15 cellular contexts compared by ENCODE assay signal in the genomic region with DNA sequence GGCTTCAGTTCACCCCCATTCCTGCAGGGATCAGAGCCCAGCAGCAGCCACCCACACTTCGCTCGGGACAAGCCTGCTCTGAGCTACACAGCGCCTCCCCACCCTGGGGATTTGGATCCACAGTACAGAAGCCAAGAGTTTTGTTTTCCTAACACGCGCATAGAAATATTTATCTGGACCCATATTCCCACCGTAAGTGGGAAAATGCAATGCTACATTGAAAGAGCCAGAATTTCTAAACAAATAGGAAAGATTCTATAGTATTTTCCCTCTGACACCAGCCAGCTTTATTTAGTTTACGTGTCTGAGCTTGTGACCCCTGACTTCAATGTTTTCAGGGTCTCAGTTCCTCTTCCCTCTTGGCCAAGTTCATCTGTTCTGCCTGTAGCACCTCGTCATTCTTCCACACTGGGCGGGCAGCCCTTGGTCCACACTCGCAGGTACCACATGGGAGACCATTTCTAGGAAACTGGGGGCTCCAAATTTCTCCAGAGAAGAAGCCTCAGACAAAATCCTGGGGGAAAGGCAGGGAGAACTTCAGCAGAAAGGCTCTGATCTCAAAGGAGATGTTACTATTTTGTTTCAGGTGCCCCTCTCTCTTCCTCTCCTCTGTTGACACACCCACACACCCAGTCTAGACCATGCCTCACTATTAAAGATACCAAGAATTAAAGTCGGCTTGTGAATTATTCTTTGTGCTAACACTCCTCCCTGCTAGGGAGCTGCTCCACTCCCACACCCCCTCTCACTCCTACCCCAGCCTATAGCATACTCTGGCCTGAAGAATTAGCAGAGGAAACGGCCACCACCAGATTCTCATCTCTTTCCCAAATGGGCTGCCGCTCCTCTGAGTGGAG.
DNase-seq lines count a peak whose midpoint lies in the region; ATAC-seq and TF ChIP-seq lines count a peak whose summit lies in the region.
"Had no signal": no experiment of that assay in that cellular context is flagged by ENCODE, and none has a peak within 500 bp of the region (broad histone marks: within the 10 kb centered on the region; RNA-seq: fewer than 3 reads in every experiment).

No MANE protein-coding gene starts in this region.

- H3K36me3 ChIP-seq in thyroid gland (no peaks in the 10 kb centered on the region), MG63 (no peaks in the 10 kb centered on the region)

- no peak for TF ChIP-seq POLR2A in thyroid gland (IDR thresholded peaks at IDR 0.05)

- H3K27me3 Mint-ChIP-seq in nephron progenitor cell (ENCODE audit: low read depth, poor library complexity) = peaks cover 6% of the 10 kb centered on the region

- H3K4me3 ChIP-seq in thyroid gland (replicated peaks in 1 of 3) = no peak overlapping the region
- no peak overlapping the region for H3K4me3 ChIP-seq in MG63

- intact Hi-C loops in thyroid gland (cut with DNase I) = no loop called here

- DNase-seq in nephron progenitor cell (no peak), thyroid gland (no peak), DMS53 (lab: John Stamatoyannopoulos, UW) (no peak), MG63 (no peak)
- DNase-seq: CD4-positive, CD25-positive, alpha-beta regulatory T cell; effector memory CD4-positive, alpha-beta T cell; foreskin melanocyte; NCI-H1930; NCI-H82; SHP77 treated with DMSO at 0.1 percent for 48 hours had no signal

- peaks cover 36% of the 10 kb centered on the region for H3K4me1 Mint-ChIP-seq in nephron progenitor cell
- H3K4me1 Mint-ChIP-seq: CD4-positive, CD25-positive, alpha-beta regulatory T cell had no signal

- 70 to 72% methylated on average over 12 to 13 of the region's 13 CpGs for WGBS in thyroid gland, 2 donors

- no peaks in the 10 kb centered on the region for H3K36me3 Mint-ChIP-seq in nephron progenitor cell (ENCODE audit: low read depth)
- H3K36me3 Mint-ChIP-seq: brain; CD4-positive, CD25-positive, alpha-beta regulatory T cell had no signal

- H3K27me3 ChIP-seq in thyroid gland = no peaks in the 10 kb centered on the region
- H3K27me3 ChIP-seq in MG63 = no peaks in the 10 kb centered on the region

- ATAC-seq in GM18498 (IDR thresholded peaks at IDR 0.05; ENCODE audit: unreplicated experiment) (peak; percentile 47), GM21390 (IDR thresholded peaks at IDR 0.05; ENCODE audit: unreplicated experiment) (peak; percentile 30), HG03460 (IDR thresholded peaks at IDR 0.05; ENCODE audit: unreplicated experiment) (peak; percentile 18), HG03457 (IDR thresholded peaks at IDR 0.05; ENCODE audit: unreplicated experiment) (no peak)

- peaks cover 18% of the 10 kb centered on the region for H3K9me3 Mint-ChIP-seq in nephron progenitor cell

- TF ChIP-seq CTCF in nephron progenitor cell (IDR thresholded peaks at IDR 0.05) (no peak), thyroid gland (IDR thresholded peaks at IDR 0.05) (no peak)

- H3K27ac Mint-ChIP-seq in nephron progenitor cell = peak overlapping the region; percentile 87
- H3K27ac Mint-ChIP-seq: brain; CD4-positive, CD25-positive, alpha-beta regulatory T cell had no signal

- H3K4me3 Mint-ChIP-seq in nephron progenitor cell = no peak overlapping the region
- H3K4me3 Mint-ChIP-seq: brain; CD4-positive, CD25-positive, alpha-beta regulatory T cell had no signal

- H3K27ac ChIP-seq in thyroid gland = no peak overlapping the region

- H3K4me1 ChIP-seq in thyroid gland = no peaks in the 10 kb centered on the region

- H3K9me3 ChIP-seq in thyroid gland (no peaks in the 10 kb centered on the region), MG63 (no peaks in the 10 kb centered on the region)
